ENCODE assay signal across 18 cellular contexts in genomic region chr14:74825008-74825407, GRCh38. TPM values are rescaled to one million over a fixed set of nuclear protein-coding genes. Genes with fewer than 3 reads are reported as not detected.
DNase-seq lines count a peak whose midpoint lies in the region; ATAC-seq and TF ChIP-seq lines count a peak whose summit lies in the region.
"Had no signal": no experiment of that assay in that cellular context is flagged by ENCODE, and none has a peak within 500 bp of the region (broad histone marks: within the 10 kb centered on the region; RNA-seq: fewer than 3 reads in every experiment).

No MANE protein-coding gene starts in this region.

- ATAC-seq in SK-N-SH treated with all-trans-retinoic acid at 6 μM for 48 hours, result peak; percentile 61
- no peak for ATAC-seq in Right ventricle myocardium superior (ENCODE audit: poor library complexity)
- ATAC-seq: WTC11 had no signal

- H3K36me3 Mint-ChIP-seq in mesothelial cell of epicardium, result peaks cover 19% of the 10 kb centered on the region

- H3K4me1 Mint-ChIP-seq in mesothelial cell of epicardium, result peaks cover 2% of the 10 kb centered on the region

- TF ChIP-seq CTCF in fibroblast of the aortic adventitia (IDR thresholded peaks at IDR 0.05; ENCODE audit: insufficient read depth, low read length) (no peak), mesothelial cell of epicardium (IDR thresholded peaks at IDR 0.05; ENCODE audit: unreplicated experiment) (no peak)

- no peaks in the 10 kb centered on the region for H3K9me3 ChIP-seq in GM23248 (ENCODE audit: low read depth)
- H3K9me3 ChIP-seq: SJSA1 had no signal

- peaks cover 14% of the 10 kb centered on the region for H3K4me1 ChIP-seq in GM23248 (ENCODE audit: insufficient read depth)
- H3K4me1 ChIP-seq: parathyroid adenoma, SJSA1 had no signal

- H2AFZ ChIP-seq in GM23248, result no peak overlapping the region
- H2AFZ ChIP-seq: parathyroid adenoma had no signal

- peak overlapping the region; percentile 55 for H3K27ac ChIP-seq in GM23248
- H3K27ac ChIP-seq: parathyroid adenoma, SJSA1 had no signal

- 39 to 41% methylated on average over 1 of the region's 1 CpG for WGBS in GM23248 (ENCODE audit: low coverage in 1 of 2, low lambda C conversion rate in 2 of 2, missing lambda C conversion rate in 2 of 2), 2 experiments

- in situ Hi-C loops in ACHN (cut with HindIII; ENCODE audit: low pct_ligation_motif_present, low pct_unique_long_range_greater_than_20kb, low sequenced_read_pairs), result no loop called here
- in situ Hi-C loops in GM23248 (cut with MboI), result no loop called here

- peaks cover 6% of the 10 kb centered on the region for H3F3A ChIP-seq in GM23248 (ENCODE audit: insufficient read depth)

- intact Hi-C loops in Right ventricle myocardium superior (cut with DNase I), result no loop called here

- no peaks in the 10 kb centered on the region; the same call in 1 of the 2 replicates for H4K20me1 ChIP-seq in GM23248 (ENCODE audit: insufficient read depth)

- DNase-seq in ACHN, result peak; percentile 58
- DNase-seq in GM23248, result peak; percentile 84
- DNase-seq in fibroblast of the aortic adventitia (ENCODE audit: low read depth), result peak; percentile 69
- DNase-seq in mesothelial cell of epicardium (ENCODE audit: low spot score in 2 of 2, unreplicated experiment in 2 of 2), result no peak
- no peak for DNase-seq in Right ventricle myocardium superior
- no peak for DNase-seq in KG1 (lab: John Stamatoyannopoulos, UW)
- no peak for DNase-seq in A172 (ENCODE audit: low spot score)
- DNase-seq: amygdala; C1 segment of cervical spinal cord; effector CD8-positive, alpha-beta T cell; GF-D8; midbrain; NCI-H1694 treated with DMSO at 0.1 percent for 48 hours; NCI-H69 had no signal

- no peak overlapping the region for H3K27ac Mint-ChIP-seq in mesothelial cell of epicardium
- H3K27ac Mint-ChIP-seq: WTC11 had no signal

- H3K9me2 ChIP-seq in GM23248 (ENCODE audit: insufficient read depth), result no peaks in the 10 kb centered on the region

- peaks cover 29% of the 10 kb centered on the region for H3K36me3 ChIP-seq in GM23248 (ENCODE audit: low read depth)

- H3K4me3 ChIP-seq in GM23248, result no peak overlapping the region
- no peak overlapping the region for H3K4me3 ChIP-seq in fibroblast of the aortic adventitia (ENCODE audit: low read depth, low read length)
- H3K4me3 ChIP-seq: SJSA1 had no signal

- H3K4me3 Mint-ChIP-seq in mesothelial cell of epicardium, result no peak overlapping the region
- H3K4me3 Mint-ChIP-seq: WTC11 had no signal

- H3K27me3 ChIP-seq in GM23248 (replicated peaks; ENCODE audit: insufficient read depth), result no peaks in the 10 kb centered on the region
- H3K27me3 ChIP-seq: SJSA1 had no signal

- peak overlapping the region; percentile 22; the same call in 1 of the 2 replicates for H3K9ac ChIP-seq in GM23248
- H3K9ac ChIP-seq: parathyroid adenoma had no signal

- H3K4me2 ChIP-seq in GM23248 (ENCODE audit: unreplicated experiment), result peak overlapping the region; percentile 36

- H3K79me2 ChIP-seq in GM23248 (ENCODE audit: insufficient read depth), result peaks cover 8% of the 10 kb centered on the region
- H3K79me2 ChIP-seq: parathyroid adenoma had no signal

- no peaks in the 10 kb centered on the region for H3K9me3 Mint-ChIP-seq in mesothelial cell of epicardium
- H3K9me3 Mint-ChIP-seq: WTC11 had no signal

- no peaks in the 10 kb centered on the region for H3K27me3 Mint-ChIP-seq in mesothelial cell of epicardium (ENCODE audit: low read depth)

TF ChIP-seq in SK-N-SH treated with all-trans-retinoic acid at 6 μM for 48 hours, 23 proteins besides CTCF, POLR2A, EP300 and RAD21:
- no peak for TF ChIP-seq ZC3H10 (CRISPR knock-in tag; IDR thresholded peaks at IDR 0.05)
- no peak for TF ChIP-seq ZNF70 (CRISPR knock-in tag; IDR thresholded peaks at IDR 0.05)

RNA-seq across cellular contexts. Expression of gene PROX2, which starts 50.9 kb away (rescaled TPM):
- total RNA-seq in GM23248 (2014; rRNA removed; shearing (Covaris generic)), result not detected in 2 replicates
- polyA plus RNA-seq in GM23248 (2016; fragmentation: Nextera tagmentation; extraction: Ambion mirVana), result 0.05 TPM in 1 of 2 replicates, not detected in the other
- total RNA-seq in fibroblast of the aortic adventitia (ENCODE audit: low replicate concordance) (not detected in 2 replicates), mesothelial cell of epicardium (not detected in 3 replicates), Right ventricle myocardium superior (not detected)
- not detected in 2 replicates for total RNA-seq in A172 (2014; rRNA removed; shearing (Covaris generic))
- total RNA-seq: SJSA1 had no signal

RNA-seq across cellular contexts. Expression of gene DLST, which starts 56.7 kb away (rescaled TPM):
- 60.8 and 88.1 TPM in 2 replicates for total RNA-seq in GM23248 (2014; rRNA removed; shearing (Covaris generic))
- polyA plus RNA-seq in GM23248 (2016; fragmentation: Nextera tagmentation; extraction: Ambion mirVana), result 11.8 and 12.4 TPM in 2 replicates
- 31.1 and 68.5 TPM in 2 replicates for total RNA-seq in fibroblast of the aortic adventitia (ENCODE audit: low replicate concordance)
- 74.4 to 81.5 TPM (median 79.7 TPM) in 3 replicates for total RNA-seq in mesothelial cell of epicardium
- 205 TPM for total RNA-seq in Right ventricle myocardium superior
- total RNA-seq in A172 (2014; rRNA removed; shearing (Covaris generic)), result 17.3 and 26.5 TPM in 2 replicates

Comparison
In these comparisons a context has a peak if more than half of its experiments do, and no peak if none do; other contexts are left out.
1. DNase-seq: peak in ACHN (single experiment), GM23248 (single experiment) and fibroblast of the aortic adventitia (single experiment); none in mesothelial cell of epicardium (0 of 2), Right ventricle myocardium superior (single experiment), KG1 (single experiment) and A172 (single experiment).